ENCODE assay signal across 21 cellular contexts in genomic region chr2:16683576-16683975, GRCh38.
"Had no signal": no experiment of that assay in that cellular context is flagged by ENCODE, and none has a peak within 500 bp of the region (broad histone marks: within the 10 kb centered on the region; RNA-seq: fewer than 3 reads in every experiment).

No MANE protein-coding gene starts in this region.

- H3K36me3 ChIP-seq: breast epithelium, MG63, WERI-Rb-1 had no signal

- H3K27ac ChIP-seq: KMS-11, WERI-Rb-1 had no signal

- H3K9ac ChIP-seq: KMS-11 had no signal

- ATAC-seq: activated CD4-positive, CD25-positive, alpha-beta regulatory T cell treated with anti-CD3 and anti-CD28 coated beads, Interleukin-2, amount 50 U/mL, for 24 hours; activated CD8-positive, alpha-beta T cell treated with anti-CD3 and anti-CD28 coated beads for 36 hours; activated T-cell treated with anti-CD3 and anti-CD28 coated beads, Interleukin-2, amount 50 U/mL, for 72 hours had no signal

- H3K9me3 ChIP-seq: breast epithelium, MG63 had no signal

- DNase-seq: activated CD4-positive, alpha-beta T cell treated with anti-CD3 and anti-CD28 coated beads for 4 hours; activated CD8-positive, alpha-beta memory T cell treated with anti-CD3 and anti-CD28 coated beads, Interleukin-2, amount 50 U/mL, for 4 hours; activated CD8-positive, alpha-beta T cell treated with anti-CD3 and anti-CD28 coated beads for 36 hours; activated naive CD4-positive, alpha-beta T cell treated with anti-CD3 and anti-CD28 coated beads, Interleukin-2, amount 50 U/mL, for 16 hours; activated T-cell treated with anti-CD3 and anti-CD28 coated beads, Interleukin-2, amount 50 U/mL, for 72 hours; aorta; caudate nucleus; MG63; MV-4-11; NCI-H1092 treated with DMSO at 0.1 percent for 48 hours; NCI-H1436; NCI-H1694 treated with DMSO at 0.1 percent for 48 hours; NCI-H2029 treated with DMSO at 0.1 percent for 48 hours; NCI-H510A treated with DMSO at 0.1 percent for 48 hours; NCI-H69; SIG-M5; T-helper 1 cell; WERI-Rb-1 had no signal

- H3K4me2 ChIP-seq: KMS-11 had no signal

- H3K27me3 ChIP-seq: breast epithelium, MG63 had no signal

- H3K4me1 ChIP-seq: breast epithelium had no signal

- H3K4me3 ChIP-seq: breast epithelium, MG63 had no signal
